Comparison of ENCODE assay signal across 13 cellular contexts in genomic region chr13:44347905-44348304, GRCh38. TPM values are rescaled to one million over a fixed set of nuclear protein-coding genes. Genes with fewer than 3 reads are reported as not detected.
"Had no signal": no experiment of that assay in that cellular context is flagged by ENCODE, and none has a peak within 500 bp of the region (broad histone marks: within the 10 kb centered on the region; RNA-seq: fewer than 3 reads in every experiment).

No MANE protein-coding gene starts in this region.

- H3K4me1 ChIP-seq: right lobe of liver had no signal

- H3K27me3 ChIP-seq: brain microvascular endothelial cell, esophagus muscularis mucosa, right lobe of liver had no signal

- H3K36me3 Mint-ChIP-seq: activated naive CD4-positive, alpha-beta T cell treated with anti-CD3 and anti-CD28 coated beads, Interleukin-2, amount 10 ng/mL, durations not matched to agents 7 days and 5 days; naive B cell; type B pancreatic cell had no signal

- H3K27ac ChIP-seq: brain microvascular endothelial cell, esophagus muscularis mucosa, right lobe of liver had no signal

- H3K4me3 Mint-ChIP-seq: activated B cell treated with CpG ODN at 0.5 μM for 24 hours; activated CD4-positive, alpha-beta T cell treated with anti-CD3 and anti-CD28 coated beads, Interleukin-2, amount 10 ng/mL, durations not matched to agents 24 days and 14 days; activated naive CD4-positive, alpha-beta T cell treated with anti-CD3 and anti-CD28 coated beads, Interleukin-2, amount 10 ng/mL, durations not matched to agents 7 days and 5 days; activated T-helper 17 cell treated with anti-CD3 and anti-CD28 coated beads, Interleukin-2, amount 50 U/mL, for 72 hours; naive B cell; T-helper 1 cell treated with Interleukin-12 subunit alpha and Interleukin-12 subunit beta and Interleukin-4 antibody, amounts not matched to agents 30 μg/mL and 1 μg/mL, for 36 hours; type B pancreatic cell had no signal

- H3K4me3 ChIP-seq: esophagus muscularis mucosa, right lobe of liver had no signal

- H3K4me1 Mint-ChIP-seq: activated B cell treated with CpG ODN at 0.5 μM for 24 hours; activated T-helper 17 cell treated with anti-CD3 and anti-CD28 coated beads, Interleukin-2, amount 50 U/mL, for 72 hours; naive B cell had no signal

- H3K27ac Mint-ChIP-seq: activated B cell treated with CpG ODN at 0.5 μM for 24 hours; activated CD4-positive, alpha-beta T cell treated with anti-CD3 and anti-CD28 coated beads, Interleukin-2, amount 10 ng/mL, durations not matched to agents 24 days and 14 days; activated naive CD4-positive, alpha-beta T cell treated with anti-CD3 and anti-CD28 coated beads, Interleukin-2, amount 10 ng/mL, durations not matched to agents 7 days and 5 days; activated T-helper 17 cell treated with anti-CD3 and anti-CD28 coated beads, Interleukin-2, amount 50 U/mL, for 72 hours; naive B cell; T-helper 1 cell treated with Interleukin-12 subunit alpha and Interleukin-12 subunit beta and Interleukin-4 antibody, amounts not matched to agents 30 μg/mL and 1 μg/mL, for 36 hours; type B pancreatic cell had no signal

- ATAC-seq: activated T-helper 17 cell treated with anti-CD3 and anti-CD28 coated beads, Interleukin-2, amount 50 U/mL, for 72 hours had no signal

- H3K36me3 ChIP-seq: brain microvascular endothelial cell, esophagus muscularis mucosa, right lobe of liver had no signal

- H3K9me3 ChIP-seq: esophagus muscularis mucosa, right lobe of liver had no signal

- H3K27me3 Mint-ChIP-seq: activated B cell treated with CpG ODN at 0.5 μM for 24 hours; activated naive CD4-positive, alpha-beta T cell treated with anti-CD3 and anti-CD28 coated beads, Interleukin-2, amount 10 ng/mL, durations not matched to agents 7 days and 5 days; naive B cell; type B pancreatic cell had no signal

- DNase-seq: activated B cell treated with CpG ODN at 0.5 μM for 24 hours; activated CD4-positive, alpha-beta T cell treated with anti-CD3 and anti-CD28 coated beads, Interleukin-2, amount 10 ng/mL, durations not matched to agents 24 days and 14 days; activated naive CD4-positive, alpha-beta T cell treated with anti-CD3 and anti-CD28 coated beads, Interleukin-2, amount 10 ng/mL, durations not matched to agents 7 days and 5 days; amygdala; brain microvascular endothelial cell; cerebellar nuclear complex; naive B cell; right lobe of liver; stimulated activated naive CD4-positive, alpha-beta T cell treated with Interleukin-2 at 50 U/mL for 16 hours had no signal

- H3K9me3 Mint-ChIP-seq: activated B cell treated with CpG ODN at 0.5 μM for 24 hours; activated CD4-positive, alpha-beta T cell treated with anti-CD3 and anti-CD28 coated beads, Interleukin-2, amount 10 ng/mL, durations not matched to agents 24 days and 14 days; activated naive CD4-positive, alpha-beta T cell treated with anti-CD3 and anti-CD28 coated beads, Interleukin-2, amount 10 ng/mL, durations not matched to agents 7 days and 5 days; activated T-helper 17 cell treated with anti-CD3 and anti-CD28 coated beads, Interleukin-2, amount 50 U/mL, for 72 hours; T-helper 1 cell treated with Interleukin-12 subunit alpha and Interleukin-12 subunit beta and Interleukin-4 antibody, amounts not matched to agents 30 μg/mL and 1 μg/mL, for 36 hours; type B pancreatic cell had no signal

RNA-seq across cellular contexts. Expression of gene SERP2, which starts 25.7 kb away (rescaled TPM):
- total RNA-seq: activated CD4-positive, alpha-beta T cell treated with anti-CD3 and anti-CD28 coated beads, Interleukin-2, amount 10 ng/mL, durations not matched to agents 24 days and 14 days; activated T-helper 17 cell treated with anti-CD3 and anti-CD28 coated beads, Interleukin-2, amount 50 U/mL, for 72 hours had no signal
